Comparison of ENCODE assay signal across 11 cellular contexts in the genomic region with DNA sequence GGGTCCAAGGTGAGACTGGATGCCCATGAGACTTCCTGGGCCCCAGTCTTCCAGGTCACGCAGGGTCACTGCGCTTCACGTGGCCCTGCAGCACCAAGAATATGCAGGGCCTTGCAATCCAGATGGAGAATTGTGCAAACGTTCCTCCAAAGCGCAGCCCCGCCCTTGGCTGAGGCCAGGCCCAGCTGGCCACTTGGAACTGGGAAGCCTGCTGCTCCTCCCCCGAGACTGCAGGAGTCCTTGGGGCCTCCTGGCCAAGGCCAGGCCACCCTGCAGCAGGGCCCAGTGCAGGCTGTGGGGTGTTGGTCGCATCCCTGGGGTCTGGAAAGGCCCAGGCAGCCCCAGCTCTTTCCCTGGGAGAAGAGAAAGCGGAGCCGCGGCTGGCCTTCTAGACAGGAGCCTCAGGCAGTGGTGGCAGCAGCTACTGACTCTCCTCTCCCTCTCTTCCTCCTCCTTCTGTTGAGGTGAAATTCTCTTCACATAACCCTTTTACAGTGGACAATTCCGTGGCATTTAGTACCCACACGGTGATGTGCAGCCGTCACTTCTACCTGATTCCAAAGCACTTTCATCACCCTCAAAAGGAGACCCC.
DNase-seq lines count a peak whose midpoint lies in the region; ATAC-seq, FAIRE-seq and TF ChIP-seq lines count a peak whose summit lies in the region.
"Had no signal": no experiment of that assay in that cellular context is flagged by ENCODE, and none has a peak within 500 bp of the region (broad histone marks: within the 10 kb centered on the region; RNA-seq: fewer than 3 reads in every experiment).

No MANE protein-coding gene starts in this region.

- H3K36me3 ChIP-seq in GM23248 (ENCODE audit: low read depth): no peaks in the 10 kb centered on the region
- no peaks in the 10 kb centered on the region for H3K36me3 ChIP-seq in left ventricle myocardium inferior
- H3K36me3 ChIP-seq: neutrophil had no signal

- intact Hi-C loops in left ventricle myocardium inferior (cut with micrococcal nuclease) (no loop called here), sciatic nerve (cut with DNase I) (no loop called here)

- H3K4me3 ChIP-seq in GM23248 (no peak overlapping the region), left ventricle myocardium inferior (no peak overlapping the region)

- peak; percentile 92 for DNase-seq in GM23248
- peak; percentile 70 for DNase-seq in SKM-1 treated with dmso at 0.1 percent for 144 hours (lab: John Stamatoyannopoulos, UW; ENCODE audit: unreplicated experiment)
- DNase-seq in left ventricle myocardium inferior: peak; percentile 79
- DNase-seq in sciatic nerve (ENCODE audit: low spot score): no peak
- DNase-seq in Ammon's horn (ENCODE audit: low spot score): no peak
- no peak for DNase-seq in activated T-cell treated with anti-CD3 and anti-CD28 coated beads, Interleukin-2, amount 50 U/mL, for 72 hours
- no peak for DNase-seq in H54 (ENCODE audit: insufficient read length, low spot score)
- DNase-seq: NCI-H2029 treated with DMSO at 0.1 percent for 48 hours had no signal

- TF ChIP-seq POLR2A in H54 (IDR thresholded peaks at IDR 0.05; ENCODE audit: low read depth, low read length): no peak

- peaks cover 7% of the 10 kb centered on the region; the same call in 1 of the 2 replicates for H3K4me1 ChIP-seq in GM23248 (ENCODE audit: insufficient read depth)
- H3K4me1 ChIP-seq in left ventricle myocardium inferior: peaks cover 31% of the 10 kb centered on the region

- H3K9me3 ChIP-seq in GM23248 (ENCODE audit: low read depth): no peaks in the 10 kb centered on the region
- no peaks in the 10 kb centered on the region for H3K9me3 ChIP-seq in left ventricle myocardium inferior (replicated peaks)
- H3K9me3 ChIP-seq: neutrophil had no signal

- peaks cover 7% of the 10 kb centered on the region for H3K27me3 Mint-ChIP-seq in activated T-cell treated with anti-CD3 and anti-CD28 coated beads, Interleukin-2, amount 50 U/mL, for 72 hours (ENCODE audit: low read depth)
- H3K27me3 Mint-ChIP-seq: activated naive CD4-positive, alpha-beta T cell treated with anti-CD3 and anti-CD28 coated beads, Interleukin-2, amount 50 U/mL, for 24 hours had no signal

- H3K27ac ChIP-seq in GM23248 (peak overlapping the region; percentile 41), left ventricle myocardium inferior (replicated peaks) (peak overlapping the region; percentile 72)
- H3K27ac ChIP-seq: neutrophil had no signal

- peak overlapping the region; percentile 54 for H3K9ac ChIP-seq in GM23248

- H2AFZ ChIP-seq in GM23248: peak overlapping the region; percentile 57

- H3K9me3 Mint-ChIP-seq in activated T-cell treated with anti-CD3 and anti-CD28 coated beads, Interleukin-2, amount 50 U/mL, for 72 hours: no peaks in the 10 kb centered on the region
- H3K9me3 Mint-ChIP-seq: activated naive CD4-positive, alpha-beta T cell treated with anti-CD3 and anti-CD28 coated beads, Interleukin-2, amount 50 U/mL, for 24 hours had no signal

- H4K20me1 ChIP-seq in GM23248 (ENCODE audit: insufficient read depth): no peaks in the 10 kb centered on the region

- H3K4me2 ChIP-seq in GM23248 (ENCODE audit: unreplicated experiment): no peak overlapping the region

- ATAC-seq in sciatic nerve: peak; percentile 83
- ATAC-seq in activated T-cell treated with anti-CD3 and anti-CD28 coated beads, Interleukin-2, amount 50 U/mL, for 72 hours (replicated peaks in 1 of 2): no peak
- ATAC-seq in HG03520 (IDR thresholded peaks at IDR 0.05; ENCODE audit: unreplicated experiment): no peak

- in situ Hi-C loops in GM23248 (cut with MboI): no loop called here

- no peaks in the 10 kb centered on the region for H3K36me3 Mint-ChIP-seq in activated T-cell treated with anti-CD3 and anti-CD28 coated beads, Interleukin-2, amount 50 U/mL, for 72 hours (ENCODE audit: insufficient read depth in 2 of 2)
- H3K36me3 Mint-ChIP-seq: activated naive CD4-positive, alpha-beta T cell treated with anti-CD3 and anti-CD28 coated beads, Interleukin-2, amount 50 U/mL, for 24 hours had no signal

- H3K27me3 ChIP-seq in GM23248 (replicated peaks; ENCODE audit: insufficient read depth) (no peaks in the 10 kb centered on the region), left ventricle myocardium inferior (ENCODE audit: low read depth) (peaks cover 5% of the 10 kb centered on the region)
- H3K27me3 ChIP-seq: neutrophil had no signal

- no peak for FAIRE-seq in H54 (lab: Jason Lieb, UNC)

- no peak overlapping the region for H3K4me3 Mint-ChIP-seq in activated T-cell treated with anti-CD3 and anti-CD28 coated beads, Interleukin-2, amount 50 U/mL, for 72 hours
- H3K4me3 Mint-ChIP-seq: activated naive CD4-positive, alpha-beta T cell treated with anti-CD3 and anti-CD28 coated beads, Interleukin-2, amount 50 U/mL, for 24 hours had no signal

- H3K4me1 Mint-ChIP-seq in activated T-cell treated with anti-CD3 and anti-CD28 coated beads, Interleukin-2, amount 50 U/mL, for 72 hours (ENCODE audit: low read depth): no peaks in the 10 kb centered on the region
- H3K4me1 Mint-ChIP-seq: activated naive CD4-positive, alpha-beta T cell treated with anti-CD3 and anti-CD28 coated beads, Interleukin-2, amount 50 U/mL, for 24 hours had no signal

- no peak for TF ChIP-seq CTCF in left ventricle myocardium inferior (IDR thresholded peaks at IDR 0.05; ENCODE audit: borderline replicate concordance)

- no peak overlapping the region for H3K27ac Mint-ChIP-seq in activated T-cell treated with anti-CD3 and anti-CD28 coated beads, Interleukin-2, amount 50 U/mL, for 72 hours
- H3K27ac Mint-ChIP-seq: activated naive CD4-positive, alpha-beta T cell treated with anti-CD3 and anti-CD28 coated beads, Interleukin-2, amount 50 U/mL, for 24 hours had no signal

- no peaks in the 10 kb centered on the region for H3K79me2 ChIP-seq in GM23248 (ENCODE audit: insufficient read depth)

- no peaks in the 10 kb centered on the region for H3F3A ChIP-seq in GM23248 (ENCODE audit: insufficient read depth)

- 28 to 30% methylated on average over 13 to 14 of the region's 14 CpGs for WGBS in GM23248 (ENCODE audit: low coverage in 1 of 2, low lambda C conversion rate in 2 of 2, missing lambda C conversion rate in 2 of 2), 2 experiments

- no peaks in the 10 kb centered on the region for H3K9me2 ChIP-seq in GM23248 (ENCODE audit: insufficient read depth)

Comparison
In these comparisons a context has a peak if more than half of its experiments do, and no peak if none do; other contexts are left out.
1. DNase-seq: peak in GM23248 (single experiment), SKM-1 treated with dmso at 0.1 percent for 144 hours (single experiment) and left ventricle myocardium inferior (single experiment); none in sciatic nerve (single experiment), Ammon's horn (single experiment), activated T-cell treated with anti-CD3 and anti-CD28 coated beads, Interleukin-2, amount 50 U/mL, for 72 hours (0 of 2) and H54 (single experiment).